ENCODE assay signal across 11 cellular contexts in the genomic region with DNA sequence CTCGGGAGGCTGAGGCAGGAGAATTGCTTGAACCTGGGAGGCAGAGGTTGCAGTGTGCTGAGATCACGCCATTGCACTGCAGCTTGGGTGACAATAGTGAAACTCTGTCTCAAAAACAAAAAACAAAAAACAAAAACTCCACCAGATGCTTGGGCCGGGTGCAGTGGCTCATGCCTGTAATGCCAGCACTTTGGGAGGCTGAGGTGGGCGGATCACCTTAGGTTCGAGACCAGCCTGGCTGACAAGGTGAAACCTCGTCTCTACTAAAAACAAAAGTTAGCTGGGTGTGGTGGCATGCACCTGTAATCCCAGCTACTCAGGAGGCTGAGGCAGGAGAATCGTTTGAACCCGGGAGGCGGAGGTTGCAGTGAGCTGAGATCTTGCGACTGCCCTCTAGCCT. TPM values are rescaled to one million over a fixed set of nuclear protein-coding genes. Genes with fewer than 3 reads are reported as not detected.
DNase-seq lines count a peak whose midpoint lies in the region; ATAC-seq, FAIRE-seq and TF ChIP-seq lines count a peak whose summit lies in the region.
"Not testable (repeated sequence)": the region's sequence is repeated elsewhere in the genome, so short reads cannot be mapped to it uniquely, and the experiment has no call there.
"Had no signal": no experiment of that assay in that cellular context is flagged by ENCODE, and none has a peak within 500 bp of the region (broad histone marks: within the 10 kb centered on the region; RNA-seq: fewer than 3 reads in every experiment).

No MANE protein-coding gene starts in this region.

- FAIRE-seq in A549 (lab: Jason Lieb, UNC): not testable (repeated sequence)

- H3K9ac ChIP-seq in ES-I3 (ENCODE audit: low read depth, low read length): peak overlapping the region; percentile 72; the same call in 1 of the 2 replicates
- not testable (repeated sequence) for H3K9ac ChIP-seq in smooth muscle cell (ENCODE audit: low read depth)

- H3K9me3 ChIP-seq in A549; ES-I3 (ENCODE audit: control insufficient read depth, insufficient read depth, low read length); smooth muscle cell (replicated peaks; ENCODE audit: low read depth): not testable (repeated sequence)

- CTCF ChIA-PET in A549 (lab: Yijun Ruan, JAX): interaction anchor here (0.5 to 3.4 kb wide), 8 partner anchors 9 to 152 kb away, joined by 3 to 15 read pairs (median 4); a partner anchor contains a TSS
- CTCF ChIA-PET in activated CD4-positive, alpha-beta T cell treated with anti-CD3 and anti-CD28 coated beads for 36 hours (lab: Charles Lee): interaction anchor here (0.6 to 3.0 kb wide), 9 partner anchors 8 to 361 kb away, joined by 3 to 47 read pairs (median 3); a partner anchor contains a TSS
- CTCF ChIA-PET in activated naive CD4-positive, alpha-beta T cell treated with anti-CD3 and anti-CD28 coated beads for 36 hours (lab: Charles Lee): interaction anchor here (0.8 to 1.9 kb wide), 6 partner anchors 10 to 110 kb away, joined by 3 to 5 read pairs (median 4); a partner anchor contains a TSS

- H3K4me1 ChIP-seq in A549: peaks cover 17% of the 10 kb centered on the region
- H3K4me1 ChIP-seq in ES-I3 (ENCODE audit: insufficient read depth, low read length); smooth muscle cell (ENCODE audit: low read depth): not testable (repeated sequence)

- H3K36me3 ChIP-seq in ES-I3 (ENCODE audit: insufficient read depth, low read length); smooth muscle cell (ENCODE audit: low read depth): not testable (repeated sequence)

- not testable (repeated sequence) for H3K27me3 Mint-ChIP-seq in activated CD4-positive, alpha-beta T cell treated with anti-CD3 and anti-CD28 coated beads for 36 hours; activated naive CD4-positive, alpha-beta T cell treated with anti-CD3 and anti-CD28 coated beads for 36 hours (ENCODE audit: low read depth)

- H2AFZ ChIP-seq in smooth muscle cell (ENCODE audit: low read depth): not testable (repeated sequence)

- not testable (repeated sequence) for H3K27me3 ChIP-seq in smooth muscle cell (ENCODE audit: low read depth)

- intact Hi-C loops in activated CD4-positive, alpha-beta T cell treated with anti-CD3 and anti-CD28 coated beads for 36 hours (cut with DNase I, micrococcal nuclease); activated naive CD4-positive, alpha-beta T cell treated with anti-CD3 and anti-CD28 coated beads for 36 hours (cut with micrococcal nuclease): not testable (repeated sequence)

- TF ChIP-seq EP300 in A549 (IDR thresholded peaks at IDR 0.05): not testable (repeated sequence)

- TF ChIP-seq RAD21 in A549 (conservative IDR thresholded peaks at IDR 0.05 in 1 of 2, IDR thresholded peaks at IDR 0.05 in 1 of 2): not testable (repeated sequence)

- 96% methylated on average over 10 of the region's 10 CpGs for whole genome bisulfite sequencing in A549 (ENCODE audit: missing lambda C conversion rate)
- 98% methylated on average over 10 of the region's 10 CpGs for WGBS in smooth muscle cell (ENCODE audit: low lambda C conversion rate)

- not testable (repeated sequence) for H3K9me3 Mint-ChIP-seq in activated CD4-positive, alpha-beta T cell treated with anti-CD3 and anti-CD28 coated beads for 36 hours (ENCODE audit: low read depth); activated naive CD4-positive, alpha-beta T cell treated with anti-CD3 and anti-CD28 coated beads for 36 hours

- H3K4me2 ChIP-seq in A549 (peak overlapping the region; percentile 98), smooth muscle cell (peak overlapping the region; percentile 100)

- not testable (repeated sequence) for TF ChIP-seq POLR2A in A549 (IDR thresholded peaks at IDR 0.05; ENCODE audit: low read length); NB4 (IDR thresholded peaks at IDR 0.05; ENCODE audit: extremely low read depth, insufficient read length)

- H3K4me1 Mint-ChIP-seq in activated CD4-positive, alpha-beta T cell treated with anti-CD3 and anti-CD28 coated beads for 36 hours: peaks cover 28% of the 10 kb centered on the region
- H3K4me1 Mint-ChIP-seq in activated naive CD4-positive, alpha-beta T cell treated with anti-CD3 and anti-CD28 coated beads for 36 hours (ENCODE audit: low read depth): peaks cover 21% of the 10 kb centered on the region

- H3K36me3 Mint-ChIP-seq in activated CD4-positive, alpha-beta T cell treated with anti-CD3 and anti-CD28 coated beads for 36 hours (ENCODE audit: low read depth); activated naive CD4-positive, alpha-beta T cell treated with anti-CD3 and anti-CD28 coated beads for 36 hours (ENCODE audit: low read depth): not testable (repeated sequence)

- peaks cover 37% of the 10 kb centered on the region for H3K79me2 ChIP-seq in smooth muscle cell (ENCODE audit: low read depth)

- H4K20me1 ChIP-seq in smooth muscle cell (ENCODE audit: low read depth): not testable (repeated sequence)

- not testable (repeated sequence) for H3F3A ChIP-seq in smooth muscle cell (ENCODE audit: low read depth)

- peak overlapping the region; percentile 82 for H3K4me3 Mint-ChIP-seq in activated CD4-positive, alpha-beta T cell treated with anti-CD3 and anti-CD28 coated beads for 36 hours
- peak overlapping the region; percentile 43 for H3K4me3 Mint-ChIP-seq in activated naive CD4-positive, alpha-beta T cell treated with anti-CD3 and anti-CD28 coated beads for 36 hours

- H3K27ac Mint-ChIP-seq in activated CD4-positive, alpha-beta T cell treated with anti-CD3 and anti-CD28 coated beads for 36 hours: peak overlapping the region; percentile 25
- not testable (repeated sequence) for H3K27ac Mint-ChIP-seq in activated naive CD4-positive, alpha-beta T cell treated with anti-CD3 and anti-CD28 coated beads for 36 hours

- peak overlapping the region; percentile 92; the same call in 2 of the 3 replicates for H3K4me3 ChIP-seq in A549
- peak overlapping the region; percentile 60 for H3K4me3 ChIP-seq in NB4 (ENCODE audit: low read depth, low read length)
- H3K4me3 ChIP-seq in coronary artery: peak overlapping the region; percentile 99
- not testable (repeated sequence) for H3K4me3 ChIP-seq in smooth muscle cell

- not testable (repeated sequence) for ATAC-seq in A549; activated CD4-positive, alpha-beta T cell treated with anti-CD3 and anti-CD28 coated beads for 36 hours

- POLR2A ChIA-PET in A549 (lab: Yijun Ruan, JAX): interaction anchor here (1.9 kb wide), 1 partner anchor 14 kb away, joined by 6 read pairs; a partner anchor contains a TSS
- POLR2A ChIA-PET in activated CD4-positive, alpha-beta T cell treated with anti-CD3 and anti-CD28 coated beads for 36 hours (lab: Charles Lee): interaction anchor here (0.6 to 1.2 kb wide), 3 partner anchors 10 to 54 kb away, joined by 3 to 7 read pairs (median 6); no protein-coding TSS in a partner anchor

- not testable (repeated sequence) for TF ChIP-seq CTCF in A549 (IDR thresholded peaks at IDR 0.05); NB4 (IDR thresholded peaks at IDR 0.05; ENCODE audit: low read depth, low read length); coronary artery (IDR thresholded peaks at IDR 0.05); smooth muscle cell (IDR thresholded peaks at IDR 0.05; ENCODE audit: borderline replicate concordance, insufficient read depth, poor library complexity, severe bottlenecking)

- not testable (repeated sequence) for DNase-seq in A549 (ENCODE audit: low read depth in 1 of 2, low spot score in 1 of 2); NB4 (ENCODE audit: low read depth); activated CD4-positive, alpha-beta T cell treated with anti-CD3 and anti-CD28 coated beads for 36 hours; activated naive CD4-positive, alpha-beta T cell treated with anti-CD3 and anti-CD28 coated beads for 36 hours; coronary artery (ENCODE audit: low spot score); smooth muscle cell (lab: John Stamatoyannopoulos, UW; ENCODE audit: unreplicated experiment)
- DNase-seq in mesenteric fat pad (ENCODE audit: low spot score): peak; percentile 33

- H3K27ac ChIP-seq in A549: peak overlapping the region in 1 of 2 experiments; percentile 95; a peak in 2 of 6 replicates
- not testable (repeated sequence) for H3K27ac ChIP-seq in coronary artery; smooth muscle cell (ENCODE audit: low read depth)

RNA-seq across cellular contexts. Expression of a gene that starts 1.0 kb away (rescaled TPM):
- 58.8 and 69.2 TPM in 2 replicates for polyA plus RNA-seq in A549 (2011; rRNA removed)
- polyA plus RNA-seq in A549 (2012; cell fraction: cytosol; rRNA removed): 101 and 110 TPM in 2 replicates
- polyA plus RNA-seq in A549 (2012; cell fraction: nucleus; rRNA removed): 51.0 and 55.2 TPM in 2 replicates
- polyA plus RNA-seq in A549 (2017; fragmentation: RNase III; extraction: RNeasy Plus Mini Kit Qiagen cat#74134 plus additional on column Dnase treatment): 57.0 to 68.2 TPM (median 63.4 TPM) in 3 replicates
- 23.8 and 31.3 TPM in 2 replicates for polyA minus RNA-seq in A549 (2011; rRNA and poly(A)+ RNA removed)
- 10 to 100 TPM; 35.6 to 41.5 TPM for total RNA-seq in activated CD4-positive, alpha-beta T cell treated with anti-CD3 and anti-CD28 coated beads for 36 hours
- total RNA-seq in activated naive CD4-positive, alpha-beta T cell treated with anti-CD3 and anti-CD28 coated beads for 36 hours: 10 to 100 TPM; 46.9 to 49.2 TPM
- total RNA-seq in mesenteric fat pad: 50.7 TPM
- 136 and 152 TPM in 2 replicates for total RNA-seq in smooth muscle cell
- polyA plus RNA-seq in smooth muscle cell: 75.5 and 103 TPM in 2 replicates

RNA-seq across cellular contexts. Expression of a gene that starts 11.4 kb away (rescaled TPM):
- 137 and 138 TPM in 2 replicates for polyA plus RNA-seq in A549 (2011; rRNA removed)
- polyA plus RNA-seq in A549 (2012; cell fraction: cytosol; rRNA removed): 41.9 and 60.7 TPM in 2 replicates
- polyA plus RNA-seq in A549 (2012; cell fraction: nucleus; rRNA removed): 85.9 and 116 TPM in 2 replicates
- 51.4 to 54.1 TPM (median 53.8 TPM) in 3 replicates for polyA plus RNA-seq in A549 (2017; fragmentation: RNase III; extraction: RNeasy Plus Mini Kit Qiagen cat#74134 plus additional on column Dnase treatment)
- 186 and 188 TPM in 2 replicates for polyA minus RNA-seq in A549 (2011; rRNA and poly(A)+ RNA removed)
- total RNA-seq in activated CD4-positive, alpha-beta T cell treated with anti-CD3 and anti-CD28 coated beads for 36 hours: 100 to 1,000 TPM; 132 to 143 TPM
- total RNA-seq in activated naive CD4-positive, alpha-beta T cell treated with anti-CD3 and anti-CD28 coated beads for 36 hours: 100 to 1,000 TPM; 104 to 105 TPM
- 127 TPM for total RNA-seq in mesenteric fat pad
- total RNA-seq in smooth muscle cell: 64.8 and 78.2 TPM in 2 replicates
- 42.5 and 49.4 TPM in 2 replicates for polyA plus RNA-seq in smooth muscle cell

RNA-seq across cellular contexts. Expression of a gene that starts 14.4 kb away (rescaled TPM):
- polyA plus RNA-seq in A549 (2011; rRNA removed) (21.0 and 23.4 TPM in 2 replicates), A549 (2017; fragmentation: RNase III; extraction: RNeasy Plus Mini Kit Qiagen cat#74134 plus additional on column Dnase treatment) (19.0 to 22.8 TPM (median 20.5 TPM) in 3 replicates), smooth muscle cell (13.7 and 14.2 TPM in 2 replicates)
- 14.3 and 17.1 TPM in 2 replicates for polyA plus RNA-seq in A549 (2012; cell fraction: cytosol; rRNA removed)
- polyA plus RNA-seq in A549 (2012; cell fraction: nucleus; rRNA removed): 16.1 and 26.6 TPM in 2 replicates
- polyA minus RNA-seq in A549 (2011; rRNA and poly(A)+ RNA removed): 27.4 and 37.0 TPM in 2 replicates
- 10 to 100 TPM; 11.9 to 18.4 TPM for total RNA-seq in activated CD4-positive, alpha-beta T cell treated with anti-CD3 and anti-CD28 coated beads for 36 hours
- 10 to 100 TPM; 13.8 to 15.4 TPM for total RNA-seq in activated naive CD4-positive, alpha-beta T cell treated with anti-CD3 and anti-CD28 coated beads for 36 hours
- total RNA-seq in mesenteric fat pad (12.6 TPM), smooth muscle cell (9.4 and 17.5 TPM in 2 replicates)

RNA-seq across cellular contexts. Expression of a gene that starts 14.5 kb away (rescaled TPM):
- 155 and 156 TPM in 2 replicates for polyA plus RNA-seq in A549 (2011; rRNA removed)
- polyA plus RNA-seq in A549 (2012; cell fraction: cytosol; rRNA removed): 184 and 187 TPM in 2 replicates
- 195 and 227 TPM in 2 replicates for polyA plus RNA-seq in A549 (2012; cell fraction: nucleus; rRNA removed)
- 130 to 144 TPM (median 142 TPM) in 3 replicates for polyA plus RNA-seq in A549 (2017; fragmentation: RNase III; extraction: RNeasy Plus Mini Kit Qiagen cat#74134 plus additional on column Dnase treatment)
- 67.9 and 82.0 TPM in 2 replicates for polyA minus RNA-seq in A549 (2011; rRNA and poly(A)+ RNA removed)
- total RNA-seq in activated CD4-positive, alpha-beta T cell treated with anti-CD3 and anti-CD28 coated beads for 36 hours: 100 to 1,000 TPM in 1 of 2 experiments, 10 to 100 TPM in 1; 96.9 to 108 TPM
- 100 to 1,000 TPM; 123 to 124 TPM for total RNA-seq in activated naive CD4-positive, alpha-beta T cell treated with anti-CD3 and anti-CD28 coated beads for 36 hours
- total RNA-seq in mesenteric fat pad: 72.8 TPM
- 53.8 and 60.8 TPM in 2 replicates for total RNA-seq in smooth muscle cell
- 106 and 110 TPM in 2 replicates for polyA plus RNA-seq in smooth muscle cell

RNA-seq across cellular contexts. Expression of a gene that starts 22.1 kb away (rescaled TPM):
- polyA plus RNA-seq in A549 (2011; rRNA removed): not detected in 2 replicates
- 0.04 and 0.05 TPM in 2 replicates for polyA plus RNA-seq in A549 (2012; cell fraction: cytosol; rRNA removed)
- polyA plus RNA-seq in A549 (2012; cell fraction: nucleus; rRNA removed): 0.47 and 1.6 TPM in 2 replicates
- polyA plus RNA-seq in A549 (2017; fragmentation: RNase III; extraction: RNeasy Plus Mini Kit Qiagen cat#74134 plus additional on column Dnase treatment): 0.07 to 0.10 TPM in 2 of 3 replicates, not detected in the other
- polyA minus RNA-seq in A549 (2011; rRNA and poly(A)+ RNA removed): 0.44 TPM in 1 of 2 replicates, not detected in the other
- under 1 TPM in 1 of 2 experiments, not detected in 1; 0.11 TPM for total RNA-seq in activated CD4-positive, alpha-beta T cell treated with anti-CD3 and anti-CD28 coated beads for 36 hours
- total RNA-seq in activated naive CD4-positive, alpha-beta T cell treated with anti-CD3 and anti-CD28 coated beads for 36 hours: not detected
- total RNA-seq in mesenteric fat pad: 0.55 TPM
- total RNA-seq in smooth muscle cell: not detected in 2 replicates
- polyA plus RNA-seq in smooth muscle cell: 0.46 TPM in 1 of 2 replicates, not detected in the other
- total RNA-seq: A172, MCF 10A, NCI-H460 had no signal
